In the genomic region with DNA sequence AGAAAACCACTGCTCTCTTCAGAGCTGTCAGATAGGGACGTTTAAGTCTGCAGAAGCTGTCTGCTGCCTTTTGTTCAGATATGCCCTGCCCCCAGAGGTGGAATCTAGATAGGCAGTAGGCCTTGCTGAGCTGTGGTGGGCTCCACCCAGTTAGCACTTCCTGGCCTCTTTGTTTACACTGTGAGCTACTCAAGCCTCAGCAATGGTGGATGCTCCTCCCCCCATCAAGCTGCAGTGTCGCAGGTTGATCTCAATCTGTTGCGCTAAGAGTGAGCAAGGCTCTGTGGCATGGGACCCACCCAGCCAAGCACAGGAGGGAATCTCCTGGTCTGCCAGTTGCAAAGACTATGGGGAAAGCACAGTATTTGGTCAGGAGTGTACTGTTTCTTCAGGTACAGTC, we compare ENCODE assay signal across 7 cellular contexts. TPM values are rescaled to one million over a fixed set of nuclear protein-coding genes. Genes with fewer than 3 reads are reported as not detected.
DNase-seq lines count a peak whose midpoint lies in the region; ATAC-seq lines count a peak whose summit lies in the region.
"Not testable (repeated sequence)": the region's sequence is repeated elsewhere in the genome, so short reads cannot be mapped to it uniquely, and the experiment has no call there.

No MANE protein-coding gene starts in this region.

- POLR2A ChIA-PET in activated CD4-positive, alpha-beta T cell treated with anti-CD3 and anti-CD28 coated beads, Interleukin-2, amount 10 ng/mL, durations not matched to agents 7 days and 5 days (lab: Charles Lee) = not testable (repeated sequence)

- DNase-seq in Daoy (ENCODE audit: low read depth) = peak; percentile 22
- DNase-seq in NCI-H69 (lab: John Stamatoyannopoulos, UW) = peak; percentile 7
- DNase-seq in T follicular helper cell (ENCODE audit: low read depth) = peak; percentile 9
- DNase-seq in activated CD4-positive, alpha-beta T cell treated with anti-CD3 and anti-CD28 coated beads, Interleukin-2, amount 10 ng/mL, durations not matched to agents 7 days and 5 days = peak; percentile 56
- DNase-seq in central memory CD4-positive, alpha-beta T cell = peak; percentile 50
- not testable (repeated sequence) for DNase-seq in natural killer cell treated with Interleukin-12 subunit alpha and Interleukin-12 subunit beta and Interleukin-15 and Interleukin-18, amount 100 ng/mL, for 72 hours (ENCODE audit: low spot score)

- not testable (repeated sequence) for H3K36me3 Mint-ChIP-seq in activated CD4-positive, alpha-beta T cell treated with anti-CD3 and anti-CD28 coated beads, Interleukin-2, amount 10 ng/mL, durations not matched to agents 7 days and 5 days (ENCODE audit: low read depth); activated T-helper 17 cell treated with anti-CD3 and anti-CD28 coated beads, Interleukin-2, amount 50 U/mL, for 72 hours (ENCODE audit: low read depth)
- peaks cover 28% of the 10 kb centered on the region for H3K36me3 Mint-ChIP-seq in natural killer cell treated with Interleukin-12 subunit alpha and Interleukin-12 subunit beta and Interleukin-15 and Interleukin-18, amount 100 ng/mL, for 72 hours

- peak overlapping the region; percentile 83 for H3K27ac Mint-ChIP-seq in activated CD4-positive, alpha-beta T cell treated with anti-CD3 and anti-CD28 coated beads, Interleukin-2, amount 10 ng/mL, durations not matched to agents 7 days and 5 days
- H3K27ac Mint-ChIP-seq in activated T-helper 17 cell treated with anti-CD3 and anti-CD28 coated beads, Interleukin-2, amount 50 U/mL, for 72 hours = not testable (repeated sequence)
- H3K27ac Mint-ChIP-seq in natural killer cell treated with Interleukin-12 subunit alpha and Interleukin-12 subunit beta and Interleukin-15 and Interleukin-18, amount 100 ng/mL, for 72 hours = peak overlapping the region in 1 of 2 donors; percentile 12

- CTCF ChIA-PET in activated CD4-positive, alpha-beta T cell treated with anti-CD3 and anti-CD28 coated beads, Interleukin-2, amount 10 ng/mL, durations not matched to agents 7 days and 5 days (lab: Charles Lee) = not testable (repeated sequence)

- ATAC-seq in activated T-helper 17 cell treated with anti-CD3 and anti-CD28 coated beads, Interleukin-2, amount 50 U/mL, for 72 hours (replicated peaks); natural killer cell treated with Interleukin-12 subunit alpha and Interleukin-12 subunit beta and Interleukin-15 and Interleukin-18, amount 100 ng/mL, for 72 hours: not testable (repeated sequence)

- H3K9me3 Mint-ChIP-seq in activated CD4-positive, alpha-beta T cell treated with anti-CD3 and anti-CD28 coated beads, Interleukin-2, amount 10 ng/mL, durations not matched to agents 7 days and 5 days = peaks cover 10% of the 10 kb centered on the region
- peaks cover 12% of the 10 kb centered on the region for H3K9me3 Mint-ChIP-seq in activated T-helper 17 cell treated with anti-CD3 and anti-CD28 coated beads, Interleukin-2, amount 50 U/mL, for 72 hours
- peaks cover 10% of the 10 kb centered on the region for H3K9me3 Mint-ChIP-seq in natural killer cell treated with Interleukin-12 subunit alpha and Interleukin-12 subunit beta and Interleukin-15 and Interleukin-18, amount 100 ng/mL, for 72 hours

- H3K27me3 Mint-ChIP-seq in activated CD4-positive, alpha-beta T cell treated with anti-CD3 and anti-CD28 coated beads, Interleukin-2, amount 10 ng/mL, durations not matched to agents 7 days and 5 days = peaks cover 14% of the 10 kb centered on the region
- H3K27me3 Mint-ChIP-seq in activated T-helper 17 cell treated with anti-CD3 and anti-CD28 coated beads, Interleukin-2, amount 50 U/mL, for 72 hours = peaks cover 13% of the 10 kb centered on the region
- H3K27me3 Mint-ChIP-seq in natural killer cell treated with Interleukin-12 subunit alpha and Interleukin-12 subunit beta and Interleukin-15 and Interleukin-18, amount 100 ng/mL, for 72 hours = not testable (repeated sequence)

- peaks cover 13% of the 10 kb centered on the region for H3K4me1 Mint-ChIP-seq in activated CD4-positive, alpha-beta T cell treated with anti-CD3 and anti-CD28 coated beads, Interleukin-2, amount 10 ng/mL, durations not matched to agents 7 days and 5 days
- not testable (repeated sequence) for H3K4me1 Mint-ChIP-seq in activated T-helper 17 cell treated with anti-CD3 and anti-CD28 coated beads, Interleukin-2, amount 50 U/mL, for 72 hours
- H3K4me1 Mint-ChIP-seq in natural killer cell treated with Interleukin-12 subunit alpha and Interleukin-12 subunit beta and Interleukin-15 and Interleukin-18, amount 100 ng/mL, for 72 hours (ENCODE audit: low read depth in 2 of 2) = peaks cover 6 to 12% of the 10 kb centered on the region in 2 donors

- not testable (repeated sequence) for H3K4me3 Mint-ChIP-seq in activated CD4-positive, alpha-beta T cell treated with anti-CD3 and anti-CD28 coated beads, Interleukin-2, amount 10 ng/mL, durations not matched to agents 7 days and 5 days
- peak overlapping the region; percentile 32 for H3K4me3 Mint-ChIP-seq in activated T-helper 17 cell treated with anti-CD3 and anti-CD28 coated beads, Interleukin-2, amount 50 U/mL, for 72 hours
- peak overlapping the region; percentile 30 for H3K4me3 Mint-ChIP-seq in natural killer cell treated with Interleukin-12 subunit alpha and Interleukin-12 subunit beta and Interleukin-15 and Interleukin-18, amount 100 ng/mL, for 72 hours

RNA-seq across cellular contexts. Expression of a gene that starts 59.2 kb away (rescaled TPM):
- total RNA-seq in Daoy (2014; rRNA removed; shearing (Covaris generic)) = 11.1 and 12.2 TPM in 2 replicates
- total RNA-seq in activated CD4-positive, alpha-beta T cell treated with anti-CD3 and anti-CD28 coated beads, Interleukin-2, amount 10 ng/mL, durations not matched to agents 7 days and 5 days = 10 to 100 TPM; 21.5 to 24.0 TPM
- 10 to 100 TPM in 1 of 2 donors, 1 to 10 TPM in 1; 7.6 to 14.9 TPM for total RNA-seq in activated T-helper 17 cell treated with anti-CD3 and anti-CD28 coated beads, Interleukin-2, amount 50 U/mL, for 72 hours
- total RNA-seq in natural killer cell treated with Interleukin-12 subunit alpha and Interleukin-12 subunit beta and Interleukin-15 and Interleukin-18, amount 100 ng/mL, for 72 hours = 10 to 100 TPM; 19.5 to 35.7 TPM
